ENCODE assay signal across 1 cellular context in the genomic region with DNA sequence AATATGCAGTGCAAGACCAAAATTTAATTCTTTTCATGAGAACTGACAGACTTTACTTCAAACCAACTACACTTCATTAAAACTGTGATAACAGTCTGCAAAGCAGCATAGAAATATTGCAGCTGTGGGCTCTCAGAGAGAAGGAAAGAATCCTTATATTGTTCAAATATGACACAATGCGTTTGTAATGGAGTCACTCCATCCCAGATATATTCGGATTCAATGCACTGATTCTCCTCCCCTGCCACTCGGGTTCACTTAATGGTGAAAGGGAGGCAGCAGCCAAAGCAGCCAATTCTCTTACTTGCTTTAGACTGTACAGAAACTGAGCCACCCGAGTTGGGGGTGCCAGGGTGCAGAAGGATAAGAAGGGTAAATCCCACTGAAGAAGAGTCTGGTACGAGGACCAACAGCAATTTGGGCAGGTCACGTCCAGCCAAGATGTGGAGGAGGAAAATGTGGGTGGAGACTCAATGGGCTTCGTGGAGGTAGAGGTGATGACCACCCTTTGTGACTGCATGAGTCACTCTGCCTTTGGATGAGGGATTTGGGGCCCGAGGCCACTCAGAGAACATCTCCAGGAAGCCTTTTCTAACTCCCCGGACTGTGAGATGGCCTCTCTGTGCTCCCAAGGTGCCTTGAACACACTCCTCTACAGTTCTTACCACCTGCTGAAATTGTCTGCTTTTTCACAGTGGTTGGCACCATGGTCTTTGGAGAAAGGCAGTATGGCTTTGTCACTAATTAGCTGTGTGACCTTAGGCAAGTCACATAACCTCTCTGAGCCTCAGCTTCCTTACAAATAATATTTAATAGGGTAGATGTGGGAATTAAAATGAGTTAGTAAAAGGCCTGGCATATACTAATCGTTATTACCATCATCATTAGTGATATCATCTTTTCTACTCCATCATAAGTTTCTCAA.
A peak's percentile ranks its signal among the peaks of the same experiment; 100 is the strongest.
TF ChIP-seq lines count a peak whose summit lies in the region.

No MANE protein-coding gene starts in this region.

TF ChIP-seq in K562, 482 proteins besides CTCF, POLR2A, EP300 and RAD21:
- TF ChIP-seq HNRNPH1 (optimal IDR thresholded peaks at IDR 0.05; ENCODE audit: low read depth, low read length) (no peak), BCOR (IDR thresholded peaks at IDR 0.05) (peak; percentile 33; the same call in 1 of the 2 replicates), RBM25 (IDR thresholded peaks at IDR 0.05; ENCODE audit: low read depth, low read length, severe bottlenecking) (peak; percentile 92), ZFP36 (IDR thresholded peaks at IDR 0.05; ENCODE audit: low read depth, low read length, partially characterized antibody) (peak; percentile 63)
